23 cellular contexts compared by ENCODE assay signal in the genomic region with DNA sequence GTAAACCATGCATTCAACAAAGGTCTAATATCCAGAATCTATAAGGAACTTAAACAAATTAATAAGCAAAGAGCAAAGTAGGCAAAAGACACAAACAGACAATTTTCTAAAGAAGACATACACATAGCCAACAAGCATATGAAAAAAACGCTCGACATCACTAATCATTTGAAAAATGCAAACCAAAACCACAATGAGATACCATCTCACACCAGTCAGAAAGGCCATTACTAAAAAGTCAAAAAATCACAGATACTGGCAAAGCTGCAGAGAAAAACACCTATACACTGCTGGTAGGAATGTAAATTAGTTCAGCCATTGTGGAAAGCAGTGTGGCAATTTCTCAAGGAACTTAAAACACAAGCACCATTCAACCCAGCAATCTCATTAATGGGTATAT. TPM values are rescaled to one million over a fixed set of nuclear protein-coding genes. Genes with fewer than 3 reads are reported as not detected.
DNase-seq lines count a peak whose midpoint lies in the region; ATAC-seq, FAIRE-seq and TF ChIP-seq lines count a peak whose summit lies in the region.
"Had no signal": no experiment of that assay in that cellular context is flagged by ENCODE, and none has a peak within 500 bp of the region (broad histone marks: within the 10 kb centered on the region; RNA-seq: fewer than 3 reads in every experiment).

No MANE protein-coding gene starts in this region.

- H3K36me3 ChIP-seq in astrocyte (ENCODE audit: insufficient read depth, low read length), result no peaks in the 10 kb centered on the region

- no peak for TF ChIP-seq POLR2A in GM18505 (IDR thresholded peaks at IDR 0.05; ENCODE audit: borderline replicate concordance, extremely low read depth, insufficient read depth, insufficient read length)

- H3K27me3 ChIP-seq in astrocyte (ENCODE audit: insufficient read depth, low read length), result no peaks in the 10 kb centered on the region

- H3K4me2 ChIP-seq in astrocyte (ENCODE audit: low read length), result no peak overlapping the region
- H3K4me2 ChIP-seq: A549, GM23338 had no signal

- no peaks in the 10 kb centered on the region for H3K79me2 ChIP-seq in astrocyte (ENCODE audit: insufficient read depth, low read length)

- DNase-seq in AG10803 (ENCODE audit: low read depth) (peak; percentile 45), HFFc6 (peak; percentile 58), astrocyte (ENCODE audit: low read depth) (peak; percentile 44), iris pigment epithelial cell (ENCODE audit: low read depth) (peak; percentile 41), GM03348 (ENCODE audit: low spot score) (no peak), NCI-H774 (lab: John Stamatoyannopoulos, UW) (no peak)
- no peak for DNase-seq in activated CD4-positive, alpha-beta T cell treated with anti-CD3 and anti-CD28 coated beads, Interleukin-2, amount 10 ng/mL, durations not matched to agents 7 days and 5 days
- DNase-seq: C1 segment of cervical spinal cord; CD4-positive, alpha-beta memory T cell; COR-L47; H9; Kasumi-1; MM.1S; NCI-H2029; NCI-H526 treated with DMSO at 0.1 percent for 48 hours; SHP77 treated with DMSO at 0.1 percent for 48 hours had no signal

- ATAC-seq in GM18505 (IDR thresholded peaks at IDR 0.05; ENCODE audit: unreplicated experiment), result no peak
- ATAC-seq: A549, GM23338, HepG2, Panc1 had no signal

- H3K27ac Mint-ChIP-seq in HFFc6 (no peak overlapping the region), astrocyte (ENCODE audit: unreplicated experiment) (peak overlapping the region; percentile 76)
- H3K27ac Mint-ChIP-seq in activated CD4-positive, alpha-beta T cell treated with anti-CD3 and anti-CD28 coated beads, Interleukin-2, amount 10 ng/mL, durations not matched to agents 7 days and 5 days, result no peak overlapping the region
- H3K27ac Mint-ChIP-seq: CD4-positive, alpha-beta memory T cell; GM23338; H9 had no signal

- no peaks in the 10 kb centered on the region for H3K9me3 ChIP-seq in astrocyte (ENCODE audit: insufficient read depth, low read depth, low read length)
- H3K9me3 ChIP-seq: A549 had no signal

- H3K9ac ChIP-seq in astrocyte (ENCODE audit: low read length), result no peak overlapping the region

- no peak overlapping the region for H2AFZ ChIP-seq in astrocyte (ENCODE audit: low read depth, low read length)
- H2AFZ ChIP-seq: GM23338 had no signal

- H3K27me3 Mint-ChIP-seq in HFFc6 (ENCODE audit: insufficient read depth) (peaks cover 3% of the 10 kb centered on the region; the same call in 1 of the 2 replicates), astrocyte (ENCODE audit: low read depth, unreplicated experiment) (no peaks in the 10 kb centered on the region)
- H3K27me3 Mint-ChIP-seq in activated CD4-positive, alpha-beta T cell treated with anti-CD3 and anti-CD28 coated beads, Interleukin-2, amount 10 ng/mL, durations not matched to agents 7 days and 5 days, result peaks cover 26% of the 10 kb centered on the region

- POLR2A ChIA-PET in activated CD4-positive, alpha-beta T cell treated with anti-CD3 and anti-CD28 coated beads, Interleukin-2, amount 10 ng/mL, durations not matched to agents 7 days and 5 days (lab: Charles Lee), result no interaction called here

- H3K4me3 Mint-ChIP-seq in HFFc6 (no peak overlapping the region; the same call in 1 of the 2 replicates), astrocyte (ENCODE audit: unreplicated experiment) (no peak overlapping the region)
- no peak overlapping the region for H3K4me3 Mint-ChIP-seq in activated CD4-positive, alpha-beta T cell treated with anti-CD3 and anti-CD28 coated beads, Interleukin-2, amount 10 ng/mL, durations not matched to agents 7 days and 5 days
- H3K4me3 Mint-ChIP-seq: CD4-positive, alpha-beta memory T cell; GM23338; H9 had no signal

- TF ChIP-seq CTCF in AG10803 (conservative IDR thresholded peaks at IDR 0.05; ENCODE audit: low read length) (no peak), HFFc6 (IDR thresholded peaks at IDR 0.05) (no peak), astrocyte (IDR thresholded peaks at IDR 0.05; ENCODE audit: insufficient read depth, low read depth, low read length) (no peak)

- no peaks in the 10 kb centered on the region; the same call in 1 of the 2 replicates for H3K36me3 Mint-ChIP-seq in HFFc6 (ENCODE audit: low read depth)
- H3K36me3 Mint-ChIP-seq in astrocyte (ENCODE audit: low read depth, unreplicated experiment), result no peaks in the 10 kb centered on the region
- H3K36me3 Mint-ChIP-seq in activated CD4-positive, alpha-beta T cell treated with anti-CD3 and anti-CD28 coated beads, Interleukin-2, amount 10 ng/mL, durations not matched to agents 7 days and 5 days (ENCODE audit: low read depth), result no peaks in the 10 kb centered on the region
- H3K36me3 Mint-ChIP-seq: CD4-positive, alpha-beta memory T cell had no signal

- H4K20me1 ChIP-seq in astrocyte (ENCODE audit: insufficient read depth, low read length), result no peaks in the 10 kb centered on the region

- H3K4me1 ChIP-seq in astrocyte (ENCODE audit: insufficient read depth, low read length), result peaks cover 3% of the 10 kb centered on the region

- H3K27ac ChIP-seq in astrocyte (ENCODE audit: low read depth, low read length), result no peak overlapping the region
- H3K27ac ChIP-seq: SK-N-MC had no signal

- no peaks in the 10 kb centered on the region for H3K9me3 Mint-ChIP-seq in HFFc6
- H3K9me3 Mint-ChIP-seq in astrocyte (ENCODE audit: unreplicated experiment), result peaks cover 4% of the 10 kb centered on the region
- H3K9me3 Mint-ChIP-seq in activated CD4-positive, alpha-beta T cell treated with anti-CD3 and anti-CD28 coated beads, Interleukin-2, amount 10 ng/mL, durations not matched to agents 7 days and 5 days, result no peaks in the 10 kb centered on the region
- H3K9me3 Mint-ChIP-seq: GM23338, H9 had no signal

- H3K4me3 ChIP-seq in AG10803 (ENCODE audit: low read length) (no peak overlapping the region), astrocyte (ENCODE audit: insufficient read depth, low read depth, low read length) (no peak overlapping the region)
- H3K4me3 ChIP-seq: A549, GM23338, SK-N-MC had no signal

- no peak for FAIRE-seq in astrocyte (lab: Jason Lieb, UNC)
- FAIRE-seq: A549, GM18507, HepG2 had no signal

- H3K4me1 Mint-ChIP-seq in HFFc6 (ENCODE audit: low read depth), result peaks cover 19% of the 10 kb centered on the region
- H3K4me1 Mint-ChIP-seq in astrocyte (ENCODE audit: low read depth, unreplicated experiment), result peaks cover 17% of the 10 kb centered on the region
- H3K4me1 Mint-ChIP-seq in activated CD4-positive, alpha-beta T cell treated with anti-CD3 and anti-CD28 coated beads, Interleukin-2, amount 10 ng/mL, durations not matched to agents 7 days and 5 days, result no peaks in the 10 kb centered on the region
- H3K4me1 Mint-ChIP-seq: CD4-positive, alpha-beta memory T cell; GM23338; H9 had no signal

- CTCF ChIA-PET in activated CD4-positive, alpha-beta T cell treated with anti-CD3 and anti-CD28 coated beads, Interleukin-2, amount 10 ng/mL, durations not matched to agents 7 days and 5 days (lab: Charles Lee), result interaction anchor here (1.3 kb wide), 1 partner anchor 10 kb away, joined by 3 read pairs; no protein-coding TSS in a partner anchor

RNA-seq across cellular contexts. Expression of a gene that starts 53.8 kb away (rescaled TPM):
- 1 to 10 TPM; 1.2 to 2.0 (median 1.3) TPM for total RNA-seq in HFFc6 (2021; fragmentation: NEBNext Ultra II Directional; extraction: Animal tissue kit (Norgen Biotek cat#: 25700))
- 0.77 and 0.84 TPM in 2 replicates for total RNA-seq in astrocyte
- under 1 TPM; 0.30 to 0.48 TPM for total RNA-seq in activated CD4-positive, alpha-beta T cell treated with anti-CD3 and anti-CD28 coated beads, Interleukin-2, amount 10 ng/mL, durations not matched to agents 7 days and 5 days

Comparison
In these comparisons a context has a peak if more than half of its experiments do, and no peak if none do; other contexts are left out.
1. DNase-seq: peak in AG10803 (single experiment), HFFc6 (single experiment), astrocyte (single experiment) and iris pigment epithelial cell (single experiment); none in activated CD4-positive, alpha-beta T cell treated with anti-CD3 and anti-CD28 coated beads, Interleukin-2, amount 10 ng/mL, durations not matched to agents 7 days and 5 days (single experiment), GM03348 (single experiment) and NCI-H774 (single experiment).